In the genomic region with DNA sequence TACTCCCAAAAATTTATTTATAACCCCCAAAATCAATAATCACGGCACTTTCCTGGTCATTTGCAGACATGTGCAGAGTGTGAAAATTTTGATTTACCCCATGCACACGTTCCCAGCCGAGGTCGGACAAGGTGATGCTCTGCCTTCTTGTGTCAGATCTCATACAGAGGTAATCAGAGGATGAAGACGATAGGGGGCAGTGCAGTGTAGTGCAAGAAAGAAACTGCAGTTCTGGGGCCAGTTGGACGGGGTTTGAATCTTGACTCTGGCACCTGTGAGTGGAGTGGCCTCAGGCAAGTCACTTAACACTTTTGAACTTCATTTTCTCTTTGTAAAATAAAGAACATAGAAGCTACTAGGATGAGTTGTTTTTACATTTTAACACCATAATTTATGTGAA, we compare ENCODE assay signal across 9 cellular contexts.
DNase-seq lines count a peak whose midpoint lies in the region; ATAC-seq and TF ChIP-seq lines count a peak whose summit lies in the region.
"Had no signal": no experiment of that assay in that cellular context is flagged by ENCODE, and none has a peak within 500 bp of the region (broad histone marks: within the 10 kb centered on the region; RNA-seq: fewer than 3 reads in every experiment).

No MANE protein-coding gene starts in this region.

- intact Hi-C loops in colonic mucosa (cut with DNase I): no loop called here
- intact Hi-C loops in naive thymus-derived CD4-positive, alpha-beta T cell (cut with micrococcal nuclease): loop anchor here (1.0 to 10.0 kb wide), 8 partner anchors 91 to 539 kb away; partner anchors contain the start of genes PRPS1 (in 2 of the 2) and NCBP2L (in 1 of the 2)

- POLR2A ChIA-PET in GM10248 (lab: Yijun Ruan, JAX) (no interaction called here), SK-N-SH (lab: Yijun Ruan, JAX) (no interaction called here)
- POLR2A ChIA-PET in naive thymus-derived CD4-positive, alpha-beta T cell (lab: Charles Lee): no interaction called here

- no peak overlapping the region for H3K4me3 Mint-ChIP-seq in naive thymus-derived CD4-positive, alpha-beta T cell
- H3K4me3 Mint-ChIP-seq: natural killer cell had no signal

- CTCF ChIA-PET in GM10248 (lab: Yijun Ruan, JAX) (interaction anchor here (0.8 to 1.2 kb wide), 3 partner anchors 8 to 54 kb away, joined by 3 to 4 read pairs (median 3); no protein-coding TSS in a partner anchor), SK-N-SH (lab: Yijun Ruan, JAX) (interaction anchor here (0.8 to 1.5 kb wide), 5 partner anchors 12 to 237 kb away, joined by 3 to 6 read pairs (median 3); no protein-coding TSS in a partner anchor)
- CTCF ChIA-PET in naive thymus-derived CD4-positive, alpha-beta T cell (lab: Charles Lee): interaction anchor here (1.0 to 1.1 kb wide), 3 partner anchors 241 to 463 kb away, joined by 3 read pairs; no protein-coding TSS in a partner anchor

- no peaks in the 10 kb centered on the region for H4K20me1 ChIP-seq in SK-N-SH (ENCODE audit: insufficient read depth)

- no peaks in the 10 kb centered on the region for H3K36me3 Mint-ChIP-seq in naive thymus-derived CD4-positive, alpha-beta T cell
- H3K36me3 Mint-ChIP-seq: natural killer cell had no signal

- no peak for TF ChIP-seq EP300 in SK-N-SH (IDR thresholded peaks at IDR 0.05; ENCODE audit: borderline replicate concordance in 1 of 2, low read depth in 1 of 2, low read length in 1 of 2)

- no peaks in the 10 kb centered on the region; a peak in 1 of 4 replicates for H3K4me1 ChIP-seq in SK-N-SH (ENCODE audit: control insufficient read depth in 1 of 2, insufficient read depth in 2 of 2, low read depth in 1 of 2, low read length in 1 of 2)
- no peaks in the 10 kb centered on the region for H3K4me1 ChIP-seq in colonic mucosa
- no peaks in the 10 kb centered on the region for H3K4me1 ChIP-seq in naive thymus-derived CD4-positive, alpha-beta T cell (ENCODE audit: control insufficient read depth in 2 of 2, insufficient read depth in 2 of 2, low read length in 2 of 2)

- peak; percentile 12 for DNase-seq in GM10248 (ENCODE audit: extremely low spot score)
- DNase-seq in SK-N-SH: peak; percentile 21
- peak; percentile 27 for DNase-seq in colonic mucosa
- DNase-seq in naive thymus-derived CD4-positive, alpha-beta T cell: peak in 7 of 9 donors; percentile 17 to 43 (median 29)
- DNase-seq in SHP77 (lab: John Stamatoyannopoulos, UW): no peak
- DNase-seq: natural killer cell had no signal

- TF ChIP-seq RAD21 in SK-N-SH (IDR thresholded peaks at IDR 0.05; ENCODE audit: low read length): peak; percentile 65

- 4% methylated on average over 6 of the region's 6 CpGs for WGBS in SK-N-SH (ENCODE audit: low lambda C conversion rate)

- no peaks in the 10 kb centered on the region for H3K9me2 ChIP-seq in SK-N-SH

- H3K9me3 ChIP-seq in SK-N-SH (no peaks in the 10 kb centered on the region), colonic mucosa (no peaks in the 10 kb centered on the region)
- no peaks in the 10 kb centered on the region for H3K9me3 ChIP-seq in naive thymus-derived CD4-positive, alpha-beta T cell (ENCODE audit: control insufficient read depth in 2 of 3, low read length in 3 of 3)

- no peaks in the 10 kb centered on the region for H3K36me3 ChIP-seq in SK-N-SH (replicated peaks in 1 of 2; ENCODE audit: control insufficient read depth in 1 of 2, insufficient read depth in 2 of 2, low read length in 1 of 2)
- no peaks in the 10 kb centered on the region for H3K36me3 ChIP-seq in colonic mucosa
- H3K36me3 ChIP-seq in naive thymus-derived CD4-positive, alpha-beta T cell (ENCODE audit: control insufficient read depth in 2 of 3, insufficient read depth in 3 of 3, low read length in 3 of 3): no peaks in the 10 kb centered on the region

- H3K27me3 ChIP-seq in SK-N-SH (ENCODE audit: insufficient read depth) (peaks cover 6% of the 10 kb centered on the region; the same call in 1 of the 2 replicates), colonic mucosa (no peaks in the 10 kb centered on the region)
- no peaks in the 10 kb centered on the region for H3K27me3 ChIP-seq in naive thymus-derived CD4-positive, alpha-beta T cell (ENCODE audit: control insufficient read depth in 2 of 2, insufficient read depth in 2 of 2, low read length in 2 of 2)

- no peaks in the 10 kb centered on the region for H3K9me3 Mint-ChIP-seq in naive thymus-derived CD4-positive, alpha-beta T cell
- H3K9me3 Mint-ChIP-seq: natural killer cell had no signal

- H3K27ac Mint-ChIP-seq in naive thymus-derived CD4-positive, alpha-beta T cell: no peak overlapping the region
- H3K27ac Mint-ChIP-seq: natural killer cell had no signal

- H3K4me3 ChIP-seq in SK-N-SH (ENCODE audit: low read depth in 2 of 2, low read length in 1 of 2) (no peak overlapping the region), colonic mucosa (no peak overlapping the region)
- H3K4me3 ChIP-seq in naive thymus-derived CD4-positive, alpha-beta T cell (ENCODE audit: low read length): no peak overlapping the region

- no peak overlapping the region for H2AFZ ChIP-seq in SK-N-SH (ENCODE audit: low read depth)

- TF ChIP-seq CTCF in GM10248 (IDR thresholded peaks at IDR 0.05; ENCODE audit: control extremely low read depth, extremely low read depth, low read depth, missing control alignments) (peak; percentile 10), SK-N-SH (IDR thresholded peaks at IDR 0.05) (peak; percentile 57), colonic mucosa (IDR thresholded peaks at IDR 0.05) (no peak)

- H3K4me2 ChIP-seq in SK-N-SH: no peak overlapping the region

- H3K27me3 Mint-ChIP-seq in naive thymus-derived CD4-positive, alpha-beta T cell: peaks cover 0 to 12% (median 6%) of the 10 kb centered on the region in 5 donors

- H3K27ac ChIP-seq in SK-N-SH (ENCODE audit: low read depth in 2 of 2, low read length in 1 of 2) (no peak overlapping the region), colonic mucosa (no peak overlapping the region)
- no peak overlapping the region for H3K27ac ChIP-seq in naive thymus-derived CD4-positive, alpha-beta T cell (ENCODE audit: low read depth, low read length)

- ATAC-seq in HG03354 (IDR thresholded peaks at IDR 0.05; ENCODE audit: poor library complexity, severe bottlenecking, unreplicated experiment): peak; percentile 50
- peak; percentile 57 for ATAC-seq in naive thymus-derived CD4-positive, alpha-beta T cell
- no peak for ATAC-seq in GM21529 (IDR thresholded peaks at IDR 0.05; ENCODE audit: unreplicated experiment)
- ATAC-seq in HG02610 (IDR thresholded peaks at IDR 0.05; ENCODE audit: unreplicated experiment): no peak

- no peaks in the 10 kb centered on the region for H3K79me2 ChIP-seq in SK-N-SH (ENCODE audit: insufficient read depth)

- peaks cover 0 to 4% (median 0%) of the 10 kb centered on the region in 7 donors for H3K4me1 Mint-ChIP-seq in naive thymus-derived CD4-positive, alpha-beta T cell

- H3K9ac ChIP-seq in SK-N-SH (no peak overlapping the region), colonic mucosa (ENCODE audit: low read depth in 2 of 2, low read length in 2 of 2) (no peak overlapping the region)

- no peaks in the 10 kb centered on the region for H3F3A ChIP-seq in SK-N-SH (replicated peaks; ENCODE audit: insufficient read depth)

TF ChIP-seq in SK-N-SH, 30 proteins besides CTCF, POLR2A, EP300 and RAD21:
- TF ChIP-seq SMC3 (IDR thresholded peaks at IDR 0.05; ENCODE audit: low read depth, low read length) (peak; percentile 35), PBX3 (IDR thresholded peaks at IDR 0.05) (no peak)
TF ChIP-seq in SK-N-SH: peak in this region for 1.

Comparison
In these comparisons a context has a peak if more than half of its experiments do, and no peak if none do; other contexts are left out.
1. DNase-seq: peak in GM10248 (single experiment), SK-N-SH (single experiment), colonic mucosa (single experiment) and naive thymus-derived CD4-positive, alpha-beta T cell (7 of 9); none in SHP77 (0 of 2).
2. ATAC-seq: peak in HG03354 (single experiment) and naive thymus-derived CD4-positive, alpha-beta T cell (single experiment); none in GM21529 (single experiment) and HG02610 (single experiment).